ENCODE assay signal across 20 cellular contexts in genomic region chr5:109643951-109644350, GRCh38.
"Had no signal": no experiment of that assay in that cellular context is flagged by ENCODE, and none has a peak within 500 bp of the region (broad histone marks: within the 10 kb centered on the region; RNA-seq: fewer than 3 reads in every experiment).

No MANE protein-coding gene starts in this region.

- H3K9me3 ChIP-seq: colonic mucosa, lower lobe of right lung, neutrophil, ovary, psoas muscle, right atrium auricular region, transverse colon, uterus had no signal

- H3K4me3 ChIP-seq: colonic mucosa, lower lobe of right lung, ovary, psoas muscle, right atrium auricular region, transverse colon, uterus had no signal

- H3K27me3 ChIP-seq: colonic mucosa, neutrophil, ovary, right atrium auricular region, transverse colon, uterus had no signal

- ATAC-seq: activated CD4-positive, alpha-beta T cell treated with anti-CD3 and anti-CD28 coated beads for 36 hours; activated T-cell treated with anti-CD3 and anti-CD28 coated beads, Interleukin-2, amount 50 U/mL, for 4 hours; lower lobe of right lung; naive thymus-derived CD8-positive, alpha-beta T cell; psoas muscle had no signal

- DNase-seq: activated B cell treated with CpG ODN at 0.5 μM for 24 hours; activated CD4-positive, alpha-beta T cell treated with anti-CD3 and anti-CD28 coated beads for 36 hours; activated CD4-positive, alpha-beta T cell treated with anti-CD3 and anti-CD28 coated beads, Interleukin-2, amount 50 U/mL, for 4 hours; activated CD8-positive, alpha-beta memory T cell treated with anti-CD3 and anti-CD28 coated beads, Interleukin-2, amount 50 U/mL, for 48 hours; activated naive CD4-positive, alpha-beta T cell treated with Interleukin-2 at 50 U/mL for 16 hours; activated naive CD8-positive, alpha-beta T cell treated with anti-CD3 and anti-CD28 coated beads for 36 hours; activated T-cell treated with anti-CD3 and anti-CD28 coated beads, Interleukin-2, amount 50 U/mL, for 4 hours; colonic mucosa; kidney; lower lobe of right lung; naive thymus-derived CD8-positive, alpha-beta T cell; ovary; psoas muscle; stimulated activated CD4-positive, alpha-beta T cell treated with anti-CD3 and anti-CD28 coated beads, Interleukin-4, amount 100 ng/mL, for 24 hours; stimulated activated naive CD4-positive, alpha-beta T cell treated with Interleukin-2 at 50 U/mL for 16 hours; T-helper 9 cell; transverse colon; uterus had no signal

- H3K27ac ChIP-seq: colonic mucosa, lower lobe of right lung, neutrophil, ovary, psoas muscle, right atrium auricular region, transverse colon, uterus had no signal

- H3K4me1 ChIP-seq: colonic mucosa, lower lobe of right lung, psoas muscle, right atrium auricular region, transverse colon, uterus had no signal

- H3K36me3 ChIP-seq: colonic mucosa, lower lobe of right lung, neutrophil, ovary, right atrium auricular region, transverse colon, uterus had no signal
